24 cellular contexts compared by ENCODE assay signal in the genomic region with DNA sequence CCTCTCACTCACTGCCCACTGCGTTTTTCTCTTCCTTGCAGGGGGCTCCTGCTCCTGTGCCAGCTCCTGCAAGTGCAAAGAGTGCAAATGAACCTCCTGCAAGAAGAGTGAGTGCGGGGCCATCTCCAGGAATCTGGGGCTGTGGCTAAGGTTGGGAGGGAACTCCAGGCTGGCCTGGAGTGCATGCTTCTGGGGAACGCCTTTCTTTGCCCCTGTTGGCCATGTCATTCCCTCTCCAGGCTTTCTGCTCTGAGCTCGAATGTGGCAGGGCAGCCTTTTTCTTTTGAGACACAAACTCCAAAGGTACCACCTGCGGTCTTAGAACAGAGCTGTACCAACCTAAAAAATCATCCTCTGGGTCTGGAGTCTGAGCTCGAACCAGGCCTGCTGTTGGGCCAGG. TPM values are rescaled to one million over a fixed set of nuclear protein-coding genes. Genes with fewer than 3 reads are reported as not detected.
DNase-seq lines count a peak whose midpoint lies in the region; FAIRE-seq and TF ChIP-seq lines count a peak whose summit lies in the region.
"Had no signal": no experiment of that assay in that cellular context is flagged by ENCODE, and none has a peak within 500 bp of the region (broad histone marks: within the 10 kb centered on the region; RNA-seq: fewer than 3 reads in every experiment).

No MANE protein-coding gene starts in this region.

- no peak overlapping the region for H4K91ac ChIP-seq in H1 (replicated peaks; ENCODE audit: insufficient read length, low read length)

- H3K23me2 ChIP-seq in H1 (ENCODE audit: low read depth, low read length): peaks cover 5% of the 10 kb centered on the region; the same call in 1 of the 2 replicates

- H2BK15ac ChIP-seq in H1 (ENCODE audit: low read length): no peak overlapping the region

- H3K9me3 ChIP-seq in NT2/D1 (ENCODE audit: insufficient read depth, low read length) (no peaks in the 10 kb centered on the region), H1 (ENCODE audit: insufficient read depth in 2 of 2, low read depth in 1 of 2, low read length in 1 of 2) (no peaks in the 10 kb centered on the region)
- H3K9me3 ChIP-seq: ovary, tibial nerve had no signal

- H3K27ac ChIP-seq in H1 (ENCODE audit: low read depth, low read length): no peak overlapping the region
- H3K27ac ChIP-seq: BLaER1 treated with 17β-estradiol and CSF1 and Interleukin-3, amounts not matched to agents 10 nM and 100 nM; ovary had no signal

- no peak overlapping the region for H3K18ac ChIP-seq in H1 (ENCODE audit: extremely low read depth, low read length)

- H3K4me1 ChIP-seq in NT2/D1 (ENCODE audit: insufficient read depth, insufficient read length) (peaks cover 9% of the 10 kb centered on the region), H1 (replicated peaks in 1 of 4; ENCODE audit: control insufficient read depth in 3 of 4, insufficient read depth in 4 of 4, low read length in 3 of 4) (peaks cover 0 to 18% (median 12%) of the 10 kb centered on the region in 4 experiments; a peak in 6 of 7 replicates)

- no peak overlapping the region for H3K4me3 ChIP-seq in NT2/D1 (ENCODE audit: insufficient read length, low read depth)
- peak overlapping the region in 1 of 4 experiments; percentile 25; a peak in 1 of 8 replicates for H3K4me3 ChIP-seq in H1 (ENCODE audit: extremely low read depth in 1 of 4, insufficient read depth in 2 of 4, low read depth in 3 of 4, low read length in 4 of 4)
- H3K4me3 ChIP-seq: BLaER1 treated with 17β-estradiol and CSF1 and Interleukin-3, amounts not matched to agents 10 nM and 100 nM had no signal

- no peaks in the 10 kb centered on the region for H3K9me3 Mint-ChIP-seq in T-helper 2 cell treated with Interferon-gamma antibody and Interleukin-4, amounts not matched to agents 5 μg/mL and 100 μg/mL, for 36 hours
- H3K9me3 Mint-ChIP-seq in nephron: no peaks in the 10 kb centered on the region
- H3K9me3 Mint-ChIP-seq: dendritic cell treated with granulocyte-macrophage colony-stimulating factor and Interleukin-4, amounts not matched to agents 40 ng/mL and 50 ng/mL, for 4 days had no signal

- TF ChIP-seq CTCF in H1 (IDR thresholded peaks at IDR 0.05; ENCODE audit: control extremely low read depth in 1 of 3, insufficient read depth in 1 of 3, low read depth in 1 of 3, low read length in 3 of 3) (no peak), nephron (IDR thresholded peaks at IDR 0.05; ENCODE audit: unreplicated experiment in 3 of 3) (no peak)

- H3K27me3 Mint-ChIP-seq in T-helper 2 cell treated with Interferon-gamma antibody and Interleukin-4, amounts not matched to agents 5 μg/mL and 100 μg/mL, for 36 hours (ENCODE audit: low read depth): no peaks in the 10 kb centered on the region
- H3K27me3 Mint-ChIP-seq in nephron (ENCODE audit: low read depth): peaks cover 86% of the 10 kb centered on the region

- H3K4me1 Mint-ChIP-seq in T-helper 2 cell treated with Interferon-gamma antibody and Interleukin-4, amounts not matched to agents 5 μg/mL and 100 μg/mL, for 36 hours (ENCODE audit: low read depth): peaks cover 40% of the 10 kb centered on the region
- peaks cover 5% of the 10 kb centered on the region for H3K4me1 Mint-ChIP-seq in nephron

- H3K27ac Mint-ChIP-seq in T-helper 2 cell treated with Interferon-gamma antibody and Interleukin-4, amounts not matched to agents 5 μg/mL and 100 μg/mL, for 36 hours: peak overlapping the region; percentile 50
- no peak overlapping the region for H3K27ac Mint-ChIP-seq in nephron

- 7% methylated on average over 6 of the region's 6 CpGs; no CpG with 5 or more reads in 1 of the 2 experiments for WGBS in H1 (ENCODE audit: extremely low coverage in 1 of 2, insufficient coverage in 1 of 2, insufficient read length in 1 of 2, insufficient replicate concordance in 2 of 2, low coverage in 1 of 2, low lambda C conversion rate in 2 of 2, missing lambda C conversion rate in 1 of 2), 2 experiments

- 0 out of 2 replicates have a peak overlapping the region, but pooled peaks have one; percentile 9 for H2AK5ac ChIP-seq in H1 (ENCODE audit: low read depth, low read length)

- H2BK12ac ChIP-seq in H1 (ENCODE audit: low read depth, low read length): no peak overlapping the region

- no peaks in the 10 kb centered on the region for H3K79me1 ChIP-seq in H1 (ENCODE audit: low read depth, low read length)

- no peak overlapping the region for H2BK20ac ChIP-seq in H1 (ENCODE audit: low read length)

- no peak overlapping the region for H4K8ac ChIP-seq in H1 (ENCODE audit: extremely low read depth, insufficient read depth, low read length)

- FAIRE-seq in H1 (lab: Jason Lieb, UNC) (no peak), H54 (lab: Jason Lieb, UNC) (no peak)
- FAIRE-seq: HTR-8/SVneo, islet of Langerhans, TTC549 had no signal

- H3K36me3 ChIP-seq in NT2/D1 (ENCODE audit: insufficient read depth, insufficient read length, low read length) (no peaks in the 10 kb centered on the region), H1 (ENCODE audit: control insufficient read depth in 2 of 4, insufficient read depth in 4 of 4, low read length in 3 of 4) (no peaks in the 10 kb centered on the region)
- H3K36me3 ChIP-seq: BLaER1 treated with 17β-estradiol and CSF1 and Interleukin-3, amounts not matched to agents 10 nM and 100 nM; ovary; tibial nerve had no signal

- H3K56ac ChIP-seq in H1 (replicated peaks; ENCODE audit: insufficient read length, low read depth, low read length): no peak overlapping the region

- peak overlapping the region; percentile 8 to 88; a peak in 2 of 4 replicates for H3K4me2 ChIP-seq in H1 (ENCODE audit: insufficient read depth in 1 of 2, low read depth in 2 of 2, low read length in 2 of 2)

- H3K79me2 ChIP-seq in H1 (ENCODE audit: control insufficient read depth in 1 of 2, insufficient read depth in 2 of 2, low read length in 2 of 2): no peaks in the 10 kb centered on the region

- no peak for DNase-seq in T-helper 2 cell treated with Interferon-gamma antibody and Interleukin-4, amounts not matched to agents 5 μg/mL and 100 μg/mL, for 36 hours (ENCODE audit: low spot score)
- DNase-seq in T-helper 2 cell: no peak
- no peak for DNase-seq in NT2/D1 (ENCODE audit: low read depth, low spot score)
- no peak for DNase-seq in H1 (ENCODE audit: low read depth in 1 of 2, low spot score in 2 of 2)
- DNase-seq in H54 (ENCODE audit: insufficient read length, low spot score): no peak
- DNase-seq in HuH-7.5 (ENCODE audit: low spot score): no peak
- DNase-seq in NCI-H1105 (lab: John Stamatoyannopoulos, UW): no peak
- DNase-seq: 8988T; activated CD8-positive, alpha-beta memory T cell treated with anti-CD3 and anti-CD28 coated beads for 24 hours; activated effector memory CD4-positive, alpha-beta T cell treated with Interleukin-2 at 50 U/mL for 16 hours; DMS79; NCI-H1930; NCI-H510A treated with DMSO at 0.1 percent for 48 hours; ovary had no signal

- no peak for TF ChIP-seq EP300 in H1 (IDR thresholded peaks at IDR 0.05; ENCODE audit: borderline replicate concordance in 1 of 2, low read depth in 2 of 2, low read length in 2 of 2)

- H3K4me3 Mint-ChIP-seq in T-helper 2 cell treated with Interferon-gamma antibody and Interleukin-4, amounts not matched to agents 5 μg/mL and 100 μg/mL, for 36 hours: peak overlapping the region; percentile 86
- peak overlapping the region in 2 of 3 experiments; percentile 79 to 85 for H3K4me3 Mint-ChIP-seq in nephron

- peaks cover 33% of the 10 kb centered on the region for H3K27me3 ChIP-seq in NT2/D1 (ENCODE audit: insufficient read depth, insufficient read length)
- H3K27me3 ChIP-seq in H1 (replicated peaks in 1 of 4; ENCODE audit: control insufficient read depth in 3 of 4, extremely low read depth in 1 of 4, insufficient read depth in 3 of 4, low read length in 3 of 4): peaks cover 35 to 76% (median 68%) of the 10 kb centered on the region in 4 experiments
- H3K27me3 ChIP-seq: ovary, tibial nerve had no signal

- H4K20me1 ChIP-seq in H1 (replicated peaks in 1 of 2; ENCODE audit: control insufficient read depth in 1 of 2, insufficient read depth in 2 of 2, low read length in 2 of 2): peaks cover 2 to 6% of the 10 kb centered on the region in 2 experiments

- no peak overlapping the region for H3K4ac ChIP-seq in H1 (replicated peaks; ENCODE audit: insufficient read length, low read depth, low read length)

- no peak overlapping the region for H2AFZ ChIP-seq in H1 (ENCODE audit: low read length)

- no peak overlapping the region for H2BK120ac ChIP-seq in H1 (replicated peaks; ENCODE audit: low read depth, low read length)

- no peak overlapping the region for H2BK5ac ChIP-seq in H1 (ENCODE audit: low read depth, low read length)

- POLR2A ChIA-PET in H1 (lab: Charles Lee; ENCODE audit: partially characterized antibody): interaction anchor here (0.6 to 3.9 kb wide), 10 partner anchors 8 to 84 kb away, joined by 3 to 31 read pairs (median 4); a partner anchor contains a TSS

- TF ChIP-seq RAD21 in H1 (IDR thresholded peaks at IDR 0.05 in 1 of 2, conservative IDR thresholded peaks at IDR 0.05 in 1 of 2; ENCODE audit: low read depth in 2 of 2, low read length in 2 of 2): no peak

- peak overlapping the region; percentile 77 for H3K9ac ChIP-seq in NT2/D1 (ENCODE audit: insufficient read length, low read depth)
- H3K9ac ChIP-seq in H1 (replicated peaks in 1 of 4; ENCODE audit: extremely low read depth in 1 of 4, low read depth in 3 of 4, low read length in 3 of 4): no peak overlapping the region
- H3K9ac ChIP-seq: BLaER1 treated with 17β-estradiol and CSF1 and Interleukin-3, amounts not matched to agents 10 nM and 100 nM had no signal

- H3K14ac ChIP-seq in H1 (ENCODE audit: insufficient read length): no peak overlapping the region

- H4K5ac ChIP-seq in H1 (ENCODE audit: insufficient read length, low read depth, low read length): no peak overlapping the region

- CTCF ChIA-PET in H1 (lab: Charles Lee; ENCODE audit: partially characterized antibody): interaction anchor here (1.5 to 3.2 kb wide), 9 partner anchors 11 to 60 kb away, joined by 4 to 12 read pairs (median 6); a partner anchor contains a TSS

- H3K23ac ChIP-seq in H1 (ENCODE audit: insufficient read length): no peak overlapping the region

- H3K36me3 Mint-ChIP-seq in T-helper 2 cell treated with Interferon-gamma antibody and Interleukin-4, amounts not matched to agents 5 μg/mL and 100 μg/mL, for 36 hours (ENCODE audit: low read depth): peaks cover 2% of the 10 kb centered on the region
- H3K36me3 Mint-ChIP-seq in nephron (ENCODE audit: low read depth): no peaks in the 10 kb centered on the region

- TF ChIP-seq POLR2A in H1 (IDR thresholded peaks at IDR 0.05; ENCODE audit: control extremely low read depth in 1 of 2, low read depth in 2 of 2, low read length in 2 of 2) (no peak), H54 (IDR thresholded peaks at IDR 0.05; ENCODE audit: low read depth, low read length) (no peak)

RNA-seq across cellular contexts. Expression of a gene that starts 7.4 kb away (rescaled TPM):
- 3.5 and 7.9 TPM in 2 replicates for total RNA-seq in H1 (2021; fragmentation: NEBNext Ultra II Directional; extraction: Animal tissue kit (Norgen Biotek cat#: 25700))
- polyA plus RNA-seq in H1 (2011; rRNA removed): 109 and 117 TPM in 2 replicates
- 255 TPM for polyA plus RNA-seq in H1 (2011; cell fraction: cytosol; rRNA removed)
- polyA plus RNA-seq in H1 (2011; cell fraction: nucleus; rRNA removed): 53.0 TPM
- polyA plus RNA-seq in H1 (2012, experiment 1 of 2): 61.1 to 122 TPM (median 93.3 TPM) in 4 replicates
- 263 TPM for polyA plus RNA-seq in H1 (2012, experiment 2 of 2)
- polyA plus RNA-seq in H1 (2013, experiment 1 of 2): 64.0 TPM
- polyA plus RNA-seq in H1 (2013, experiment 2 of 2): 72.0 TPM
- 15.8 and 21.0 TPM in 2 replicates for polyA minus RNA-seq in H1 (2011; rRNA and poly(A)+ RNA removed)
- polyA minus RNA-seq in H1 (2011; cell fraction: cytosol; rRNA and poly(A)+ RNA removed): 24.5 TPM
- 16.6 TPM for polyA minus RNA-seq in H1 (2011; cell fraction: nucleus; rRNA and poly(A)+ RNA removed)

RNA-seq across cellular contexts. Expression of a gene that starts 9.8 kb away (rescaled TPM):
- 9.2 and 9.5 TPM in 2 replicates for total RNA-seq in H1 (2021; fragmentation: NEBNext Ultra II Directional; extraction: Animal tissue kit (Norgen Biotek cat#: 25700))
- polyA plus RNA-seq in H1 (2011; rRNA removed): 23.2 and 30.1 TPM in 2 replicates
- polyA plus RNA-seq in H1 (2011; cell fraction: cytosol; rRNA removed): 12.8 TPM
- 21.1 TPM for polyA plus RNA-seq in H1 (2011; cell fraction: nucleus; rRNA removed)
- 92.5 to 136 TPM (median 103 TPM) in 4 replicates for polyA plus RNA-seq in H1 (2012, experiment 1 of 2)
- polyA plus RNA-seq in H1 (2012, experiment 2 of 2): 50.9 TPM
- 278 TPM for polyA plus RNA-seq in H1 (2013, experiment 1 of 2)
- polyA plus RNA-seq in H1 (2013, experiment 2 of 2): 279 TPM
- polyA minus RNA-seq in H1 (2011; rRNA and poly(A)+ RNA removed): 3.3 and 4.2 TPM in 2 replicates
- 24.2 TPM for polyA minus RNA-seq in H1 (2011; cell fraction: cytosol; rRNA and poly(A)+ RNA removed)
- 5.4 TPM for polyA minus RNA-seq in H1 (2011; cell fraction: nucleus; rRNA and poly(A)+ RNA removed)

RNA-seq across cellular contexts. Expression of a gene that starts 14.3 kb away (rescaled TPM):
- total RNA-seq in H1 (2021; fragmentation: NEBNext Ultra II Directional; extraction: Animal tissue kit (Norgen Biotek cat#: 25700)): not detected in 2 replicates
- polyA plus RNA-seq in H1 (2011; rRNA removed): 1.7 and 2.1 TPM in 2 replicates
- polyA plus RNA-seq in H1 (2011; cell fraction: cytosol; rRNA removed): 1.4 TPM
- 2.3 TPM for polyA plus RNA-seq in H1 (2011; cell fraction: nucleus; rRNA removed)
- polyA plus RNA-seq in H1 (2012, experiment 1 of 2): 2.2 to 7.4 TPM (median 3.0 TPM) in 4 replicates
- polyA plus RNA-seq in H1 (2012, experiment 2 of 2): 3.1 TPM
- 7.4 TPM for polyA plus RNA-seq in H1 (2013, experiment 1 of 2)
- 7.4 TPM for polyA plus RNA-seq in H1 (2013, experiment 2 of 2)
- polyA minus RNA-seq in H1 (2011; rRNA and poly(A)+ RNA removed): 0.73 and 0.93 TPM in 2 replicates
- not detected for polyA minus RNA-seq in H1 (2011; cell fraction: cytosol; rRNA and poly(A)+ RNA removed)
- polyA minus RNA-seq in H1 (2011; cell fraction: nucleus; rRNA and poly(A)+ RNA removed): not detected
- total RNA-seq: mononuclear cell, smooth muscle cell had no signal

RNA-seq across cellular contexts. Expression of a gene that starts 20.3 kb away (rescaled TPM):
- not detected in 2 replicates for total RNA-seq in H1 (2021; fragmentation: NEBNext Ultra II Directional; extraction: Animal tissue kit (Norgen Biotek cat#: 25700))
- not detected in 2 replicates for polyA plus RNA-seq in H1 (2011; rRNA removed)
- polyA plus RNA-seq in H1 (2011; cell fraction: cytosol; rRNA removed): not detected
- polyA plus RNA-seq in H1 (2011; cell fraction: nucleus; rRNA removed): not detected
- not detected in 4 replicates for polyA plus RNA-seq in H1 (2012, experiment 1 of 2)
- not detected for polyA plus RNA-seq in H1 (2012, experiment 2 of 2)
- polyA plus RNA-seq in H1 (2013, experiment 1 of 2): 2.4 TPM
- 1.4 TPM for polyA plus RNA-seq in H1 (2013, experiment 2 of 2)
- polyA minus RNA-seq in H1 (2011; rRNA and poly(A)+ RNA removed): not detected in 2 replicates
- not detected for polyA minus RNA-seq in H1 (2011; cell fraction: cytosol; rRNA and poly(A)+ RNA removed)
- polyA minus RNA-seq in H1 (2011; cell fraction: nucleus; rRNA and poly(A)+ RNA removed): not detected
- total RNA-seq: mononuclear cell, smooth muscle cell had no signal
- polyA plus RNA-seq: smooth muscle cell had no signal

RNA-seq across cellular contexts. Expression of a gene that starts 28.8 kb away (rescaled TPM):
- total RNA-seq in H1 (2021; fragmentation: NEBNext Ultra II Directional; extraction: Animal tissue kit (Norgen Biotek cat#: 25700)): not detected in 2 replicates
- polyA plus RNA-seq in H1 (2011; rRNA removed): 0.17 TPM in 1 of 2 replicates, not detected in the other
- not detected for polyA plus RNA-seq in H1 (2011; cell fraction: cytosol; rRNA removed)
- polyA plus RNA-seq in H1 (2011; cell fraction: nucleus; rRNA removed): not detected
- polyA plus RNA-seq in H1 (2012, experiment 1 of 2): not detected in 4 replicates
- not detected for polyA plus RNA-seq in H1 (2012, experiment 2 of 2)
- 0.18 TPM for polyA plus RNA-seq in H1 (2013, experiment 1 of 2)
- polyA plus RNA-seq in H1 (2013, experiment 2 of 2): 0.17 TPM
- polyA minus RNA-seq in H1 (2011; rRNA and poly(A)+ RNA removed): 1.8 TPM in 1 of 2 replicates, not detected in the other
- not detected for polyA minus RNA-seq in H1 (2011; cell fraction: cytosol; rRNA and poly(A)+ RNA removed)
- polyA minus RNA-seq in H1 (2011; cell fraction: nucleus; rRNA and poly(A)+ RNA removed): not detected
- total RNA-seq: esophagus mucosa, smooth muscle cell had no signal
- polyA plus RNA-seq: smooth muscle cell had no signal
